Comparison of ENCODE assay signal across 32 cellular contexts in the genomic region with DNA sequence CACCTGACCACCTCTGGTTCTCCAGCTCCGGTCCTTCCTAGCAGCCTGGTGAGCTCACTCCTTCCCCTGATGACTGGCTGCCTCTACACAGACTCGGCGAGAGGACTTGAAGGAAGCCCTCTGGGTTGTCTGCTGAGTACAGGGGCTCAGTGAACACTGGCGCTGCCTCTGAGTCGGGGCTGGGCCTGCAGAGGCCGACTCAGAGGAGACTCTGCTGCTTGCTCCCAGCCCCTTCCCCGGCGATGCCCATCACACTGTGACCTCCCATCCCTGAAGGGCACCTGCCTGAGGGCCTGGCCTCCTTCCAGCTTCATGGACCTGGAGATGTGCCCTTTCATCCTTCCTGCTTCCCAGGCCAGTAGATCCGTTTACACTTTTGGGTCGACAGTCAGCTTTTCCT. TPM values are rescaled to one million over a fixed set of nuclear protein-coding genes. Genes with fewer than 3 reads are reported as not detected.
DNase-seq lines count a peak whose midpoint lies in the region; ATAC-seq, FAIRE-seq and TF ChIP-seq lines count a peak whose summit lies in the region.
"Had no signal": no experiment of that assay in that cellular context is flagged by ENCODE, and none has a peak within 500 bp of the region (broad histone marks: within the 10 kb centered on the region; RNA-seq: fewer than 3 reads in every experiment).

No MANE protein-coding gene starts in this region.

- H3K36me3 Mint-ChIP-seq in activated CD4-positive, alpha-beta memory T cell treated with anti-CD3 and anti-CD28 coated beads, Interleukin-2, amount 10 ng/mL, durations not matched to agents 7 days and 5 days (ENCODE audit: low read depth), result no peaks in the 10 kb centered on the region
- H3K36me3 Mint-ChIP-seq: activated naive CD4-positive, alpha-beta T cell treated with anti-CD3 and anti-CD28 coated beads, Interleukin-2, amount 50 U/mL, for 24 hours; CD4-positive, CD25-positive, alpha-beta regulatory T cell had no signal

- TF ChIP-seq POLR2A in HepG2 (IDR thresholded peaks at IDR 0.05; ENCODE audit: insufficient read depth in 1 of 2, low read depth in 2 of 2, low read length in 2 of 2), result no peak

- POLR2A ChIA-PET in HEK293 (lab: Yijun Ruan, JAX), result interaction anchor here (1.2 kb wide), 1 partner anchor 23 kb away, joined by 3 read pairs; no protein-coding TSS in a partner anchor
- POLR2A ChIA-PET in Panc1 (lab: Charles Lee), result no interaction called here
- POLR2A ChIA-PET in HepG2 (lab: Yijun Ruan, JAX), result no interaction called here
- POLR2A ChIA-PET in activated CD4-positive, alpha-beta memory T cell treated with anti-CD3 and anti-CD28 coated beads, Interleukin-2, amount 10 ng/mL, durations not matched to agents 7 days and 5 days (lab: Charles Lee), result no interaction called here

- H3K27ac Mint-ChIP-seq in activated CD4-positive, alpha-beta memory T cell treated with anti-CD3 and anti-CD28 coated beads, Interleukin-2, amount 10 ng/mL, durations not matched to agents 7 days and 5 days, result no peak overlapping the region
- H3K27ac Mint-ChIP-seq: activated naive CD4-positive, alpha-beta T cell treated with anti-CD3 and anti-CD28 coated beads, Interleukin-2, amount 50 U/mL, for 24 hours; activated T-helper 17 cell treated with anti-CD3 and anti-CD28 coated beads, Interleukin-2, amount 50 U/mL, for 72 hours; CD4-positive, CD25-positive, alpha-beta regulatory T cell; HFFc6 had no signal

- TF ChIP-seq EP300 in HepG2 (IDR thresholded peaks at IDR 0.05; ENCODE audit: low read depth in 2 of 2, low read length in 2 of 2) (no peak), HepG2 (CRISPR knock-in tag; IDR thresholded peaks at IDR 0.05; ENCODE audit: borderline replicate concordance) (no peak)

- H3K27me3 Mint-ChIP-seq in activated CD4-positive, alpha-beta memory T cell treated with anti-CD3 and anti-CD28 coated beads, Interleukin-2, amount 10 ng/mL, durations not matched to agents 7 days and 5 days, result peaks cover 23% of the 10 kb centered on the region

- H3K9ac ChIP-seq in HepG2 (ENCODE audit: insufficient read depth, low read depth, low read length), result no peak overlapping the region

- BruUV-seq in Panc1 (replicated peaks; lab: Mats Ljungman, UMichigan) (no TSS peak), HepG2 (replicated peaks; lab: Mats Ljungman, UMichigan) (no TSS peak)

- intact Hi-C loops in Panc1 (cut with micrococcal nuclease; ENCODE audit: unreplicated experiment), result no loop called here
- intact Hi-C loops in HepG2 (cut with micrococcal nuclease; ENCODE audit: unreplicated experiment), result no loop called here

- H3K4me2 ChIP-seq in HepG2 (ENCODE audit: low read depth, low read length), result no peak overlapping the region
- no peak overlapping the region for H3K4me2 ChIP-seq in osteoblast (ENCODE audit: insufficient read depth, low read length)

- no peaks in the 10 kb centered on the region for H3K9me3 Mint-ChIP-seq in activated CD4-positive, alpha-beta memory T cell treated with anti-CD3 and anti-CD28 coated beads, Interleukin-2, amount 10 ng/mL, durations not matched to agents 7 days and 5 days
- H3K9me3 Mint-ChIP-seq: activated naive CD4-positive, alpha-beta T cell treated with anti-CD3 and anti-CD28 coated beads, Interleukin-2, amount 50 U/mL, for 24 hours; activated T-helper 17 cell treated with anti-CD3 and anti-CD28 coated beads, Interleukin-2, amount 50 U/mL, for 72 hours; CD4-positive, CD25-positive, alpha-beta regulatory T cell; HFFc6 had no signal

- H3K4me3 ChIP-seq in HEK293 (ENCODE audit: low read depth, low read length) (no peak overlapping the region), Panc1 (ENCODE audit: low read depth in 2 of 2, low read length in 2 of 2) (no peak overlapping the region), HepG2 (replicated peaks in 1 of 3; ENCODE audit: insufficient read depth in 1 of 3, low read depth in 2 of 3, low read length in 3 of 3) (no peak overlapping the region), osteoblast (ENCODE audit: insufficient read depth, low read length) (no peak overlapping the region)
- H3K4me3 ChIP-seq: lung, tibial artery had no signal

- H4K20me1 ChIP-seq in HepG2 (ENCODE audit: insufficient read depth, low read length) (no peaks in the 10 kb centered on the region), osteoblast (ENCODE audit: insufficient read depth, low read length) (no peaks in the 10 kb centered on the region)

- FAIRE-seq in HepG2 (lab: Jason Lieb, UNC), result no peak
- FAIRE-seq: GM19239 had no signal

- H3K4me1 ChIP-seq in HEK293 (ENCODE audit: control insufficient read depth, insufficient read depth, low read length), result no peaks in the 10 kb centered on the region
- no peaks in the 10 kb centered on the region; the same call in 1 of the 2 replicates for H3K4me1 ChIP-seq in Panc1 (ENCODE audit: control insufficient read depth, insufficient read depth, low read length)
- H3K4me1 ChIP-seq in HepG2 (ENCODE audit: insufficient read depth, low read length), result peaks cover 42% of the 10 kb centered on the region
- H3K4me1 ChIP-seq in osteoblast (ENCODE audit: insufficient read depth, low read length), result no peaks in the 10 kb centered on the region

- no peaks in the 10 kb centered on the region for H3K4me1 Mint-ChIP-seq in activated CD4-positive, alpha-beta memory T cell treated with anti-CD3 and anti-CD28 coated beads, Interleukin-2, amount 10 ng/mL, durations not matched to agents 7 days and 5 days
- H3K4me1 Mint-ChIP-seq: activated T-helper 17 cell treated with anti-CD3 and anti-CD28 coated beads, Interleukin-2, amount 50 U/mL, for 72 hours had no signal

- no peak for TF ChIP-seq RAD21 in HepG2 (CRISPR knock-in tag; IDR thresholded peaks at IDR 0.05)

- H3K27ac ChIP-seq in HEK293 (ENCODE audit: extremely low read depth, low read depth, low read length) (no peak overlapping the region), Panc1 (ENCODE audit: low read length) (no peak overlapping the region), HepG2 (ENCODE audit: extremely low read length, insufficient read depth, low read length) (no peak overlapping the region), osteoblast (ENCODE audit: low read depth, low read length) (no peak overlapping the region)
- H3K27ac ChIP-seq: epithelial cell of prostate, tibial artery, VCaP had no signal

- in situ Hi-C loops in Panc1 (cut with HindIII; ENCODE audit: low pct_unique_long_range_greater_than_20kb, low sequenced_read_pairs) (no loop called here), HepG2 (cut with HindIII; ENCODE audit: extremely low pct_ligation_motif_present, low pct_unique_long_range_greater_than_20kb) (no loop called here)

- CTCF ChIA-PET in HEK293 (lab: Yijun Ruan, JAX) (interaction anchor here (0.6 to 4.0 kb wide), 5 partner anchors 8 to 942 kb away, joined by 3 to 22 read pairs (median 5); partner anchors contain the start of gene CRB2), Panc1 (lab: Charles Lee) (no interaction called here), HepG2 (lab: Yijun Ruan, JAX; ENCODE audit: low intra/inter-chr PET ratio, low total read pairs) (no interaction called here)
- CTCF ChIA-PET in activated CD4-positive, alpha-beta memory T cell treated with anti-CD3 and anti-CD28 coated beads, Interleukin-2, amount 10 ng/mL, durations not matched to agents 7 days and 5 days (lab: Charles Lee), result interaction anchor here (0.5 kb wide), 1 partner anchor 13 kb away, joined by 3 read pairs; no protein-coding TSS in a partner anchor

- DNase-seq in Panc1 (ENCODE audit: low read depth, low spot score), result no peak
- DNase-seq in HepG2 (ENCODE audit: low spot score), result no peak
- DNase-seq in osteoblast (ENCODE audit: insufficient read length, low spot score, missing footprints), result peak; percentile 89
- DNase-seq in COLO668 (lab: John Stamatoyannopoulos, UW; ENCODE audit: unreplicated experiment), result no peak
- no peak for DNase-seq in ecto neural progenitor cell (ENCODE audit: low spot score)
- DNase-seq in activated CD4-positive, alpha-beta memory T cell treated with anti-CD3 and anti-CD28 coated beads, Interleukin-2, amount 10 ng/mL, durations not matched to agents 7 days and 5 days, result no peak
- DNase-seq: activated CD4-positive, alpha-beta T cell treated with anti-CD3 and anti-CD28 coated beads, Interleukin-2, amount 50 U/mL, for 1 hour; anterior cingulate cortex; CD4-positive, CD25-positive, alpha-beta regulatory T cell; central memory CD4-positive, alpha-beta T cell; head of caudate nucleus; HFFc6; Kasumi-1; NCI-H1048; NCI-H187; NCI-H2171 treated with DMSO at 0.1 percent for 48 hours; NCI-H526; stimulated activated CD4-positive, alpha-beta T cell treated with anti-CD3 and anti-CD28 coated beads, Interleukin-12 subunit alpha, Interleukin-12 subunit beta, amount 100 ng/mL, for 4 hours; stimulated activated CD4-positive, alpha-beta T cell treated with anti-CD3 and anti-CD28 coated beads, Interleukin-4, amount 100 ng/mL, for 4 hours; stimulated activated naive CD4-positive, alpha-beta T cell treated with Interleukin-2 at 50 U/mL for 16 hours; tibial artery had no signal

- TF ChIP-seq CTCF in HEK293 (tag by site-specific recombination; IDR thresholded peaks at IDR 0.05) (no peak), Panc1 (IDR thresholded peaks at IDR 0.05) (no peak), HepG2 (CRISPR knock-in tag; IDR thresholded peaks at IDR 0.05) (no peak), osteoblast (IDR thresholded peaks at IDR 0.05; ENCODE audit: extremely low read depth, low read depth, low read length) (no peak)

- no peaks in the 10 kb centered on the region for H3K79me2 ChIP-seq in HepG2 (ENCODE audit: insufficient read depth, low read length)
- H3K79me2 ChIP-seq in osteoblast (ENCODE audit: insufficient read depth, low read length), result no peaks in the 10 kb centered on the region

- H3K9me3 ChIP-seq in HEK293 (ENCODE audit: control insufficient read depth, insufficient read depth, low read depth, low read length), result no peaks in the 10 kb centered on the region
- H3K9me3 ChIP-seq in Panc1 (ENCODE audit: control insufficient read depth, insufficient read depth, low read depth, low read length), result no peaks in the 10 kb centered on the region
- H3K9me3 ChIP-seq in HepG2 (ENCODE audit: low read length), result no peaks in the 10 kb centered on the region
- H3K9me3 ChIP-seq in osteoblast (ENCODE audit: low read depth, low read length), result no peaks in the 10 kb centered on the region
- H3K9me3 ChIP-seq: tibial artery had no signal

- H3K36me3 ChIP-seq in HEK293 (ENCODE audit: control insufficient read depth in 2 of 2, insufficient read depth in 1 of 2, low read length in 2 of 2) (no peaks in the 10 kb centered on the region), Panc1 (ENCODE audit: control insufficient read depth, insufficient read depth, low read length) (no peaks in the 10 kb centered on the region), HepG2 (replicated peaks in 1 of 2; ENCODE audit: control insufficient read depth in 1 of 2, insufficient read depth in 2 of 2, low read length in 2 of 2) (no peaks in the 10 kb centered on the region; a peak in 2 of 5 replicates), osteoblast (ENCODE audit: insufficient read depth, low read length) (no peaks in the 10 kb centered on the region)

- H2AFZ ChIP-seq in HepG2 (ENCODE audit: low read length), result no peak overlapping the region
- H2AFZ ChIP-seq in osteoblast (ENCODE audit: low read length), result no peak overlapping the region

- no peak overlapping the region for H3K4me3 Mint-ChIP-seq in activated CD4-positive, alpha-beta memory T cell treated with anti-CD3 and anti-CD28 coated beads, Interleukin-2, amount 10 ng/mL, durations not matched to agents 7 days and 5 days
- H3K4me3 Mint-ChIP-seq: activated naive CD4-positive, alpha-beta T cell treated with anti-CD3 and anti-CD28 coated beads, Interleukin-2, amount 50 U/mL, for 24 hours; activated T-helper 17 cell treated with anti-CD3 and anti-CD28 coated beads, Interleukin-2, amount 50 U/mL, for 72 hours; CD4-positive, CD25-positive, alpha-beta regulatory T cell; HFFc6 had no signal

- no peaks in the 10 kb centered on the region for H3K27me3 ChIP-seq in Panc1 (ENCODE audit: control insufficient read depth, insufficient read depth, low read length)
- H3K27me3 ChIP-seq in HepG2 (ENCODE audit: control insufficient read depth in 1 of 2, insufficient read depth in 2 of 2, low read length in 2 of 2), result no peaks in the 10 kb centered on the region
- peaks cover 32% of the 10 kb centered on the region for H3K27me3 ChIP-seq in osteoblast (ENCODE audit: insufficient read depth, low read length)

- ATAC-seq in Panc1 (peak; percentile 34), HepG2 (no peak), HG03521 (IDR thresholded peaks at IDR 0.05; ENCODE audit: unreplicated experiment) (no peak)
- ATAC-seq: activated T-helper 17 cell treated with anti-CD3 and anti-CD28 coated beads, Interleukin-2, amount 50 U/mL, for 72 hours had no signal

- 67% methylated on average over 3 of the region's 10 CpGs for WGBS in HepG2 (ENCODE audit: low lambda C conversion rate)

RNA-seq across cellular contexts. Expression of gene CRB2, which starts 22.0 kb away (rescaled TPM):
- total RNA-seq in Panc1 (2021; ENCODE audit: unreplicated experiment), result 0.05 TPM
- not detected for polyA plus RNA-seq in Panc1 (2012; ENCODE audit: insufficient read length)
- total RNA-seq in HepG2 (2016; rRNA removed; fragmentation: Illumina TruSeq; extraction: Trizol), result 0.14 and 0.29 TPM in 2 replicates
- total RNA-seq in HepG2 (2016; cell fraction: cytosol; rRNA removed; fragmentation: Illumina TruSeq; extraction: Trizol; ENCODE audit: low read depth), result not detected in 2 replicates
- 0.09 and 0.28 TPM in 2 replicates for total RNA-seq in HepG2 (2016; cell fraction: insoluble cytoplasmic fraction; rRNA removed; fragmentation: Illumina TruSeq; extraction: Trizol)
- total RNA-seq in HepG2 (2016; cell fraction: membrane; rRNA removed; fragmentation: Illumina TruSeq; extraction: Trizol), result 0.03 and 0.12 TPM in 2 replicates
- total RNA-seq in HepG2 (2016; cell fraction: nucleus; rRNA removed; fragmentation: Illumina TruSeq; extraction: Trizol), result 0.28 and 0.37 TPM in 2 replicates
- polyA plus RNA-seq in HepG2 (2011; rRNA removed), result 0.01 and 0.07 TPM in 2 replicates
- polyA plus RNA-seq in HepG2 (2011; cell fraction: cytosol; rRNA removed), result 0.01 TPM in 1 of 2 replicates, not detected in the other
- 0.11 and 0.16 TPM in 2 replicates for polyA plus RNA-seq in HepG2 (2011; cell fraction: nucleus; rRNA removed)
- polyA plus RNA-seq in HepG2 (2012), result 0.05 and 0.12 TPM in 2 replicates
- polyA plus RNA-seq in HepG2 (2016; cell fraction: cytosol; fragmentation: Illumina TruSeq; extraction: Trizol; ENCODE audit: low read depth), result 0.03 TPM in 1 of 2 replicates, not detected in the other
- polyA plus RNA-seq in HepG2 (2016; cell fraction: insoluble cytoplasmic fraction; fragmentation: Illumina TruSeq; extraction: Trizol; ENCODE audit: low read depth), result 0.05 and 0.12 TPM in 2 replicates
- polyA plus RNA-seq in HepG2 (2016; cell fraction: membrane; fragmentation: Illumina TruSeq; extraction: Trizol; ENCODE audit: low read depth), result 0.05 and 0.07 TPM in 2 replicates
- 0.37 and 0.41 TPM in 2 replicates for polyA plus RNA-seq in HepG2 (2016; cell fraction: nucleus; fragmentation: Illumina TruSeq; extraction: Trizol; ENCODE audit: insufficient read depth, low read depth)
- polyA minus RNA-seq in HepG2 (2011; rRNA and poly(A)+ RNA removed; ENCODE audit: low replicate concordance), result 0.05 and 0.50 TPM in 2 replicates
- not detected in 2 replicates for polyA minus RNA-seq in HepG2 (2011; cell fraction: cytosol; rRNA and poly(A)+ RNA removed)
- polyA minus RNA-seq in HepG2 (2011; cell fraction: nucleus; rRNA and poly(A)+ RNA removed), result 0.12 and 0.13 TPM in 2 replicates
- not detected in 2 replicates for total RNA-seq in osteoblast
- under 1 TPM in 1 of 2 experiments, not detected in 1; 0.03 TPM for total RNA-seq in activated CD4-positive, alpha-beta memory T cell treated with anti-CD3 and anti-CD28 coated beads, Interleukin-2, amount 10 ng/mL, durations not matched to agents 7 days and 5 days
- total RNA-seq: CD4-positive, CD25-positive, alpha-beta regulatory T cell; HFFc6; osteocyte; RPMI7951; T-helper 2 cell treated with Interferon-gamma antibody and Interleukin-4, amounts not matched to agents 100 ng/mL and 5 ng/mL, for 36 hours had no signal

Comparison
In these comparisons a context has a peak if more than half of its experiments do, and no peak if none do; other contexts are left out.
1. CTCF ChIA-PET loops: an anchor here in HEK293 (0.6 to 4.0 kb wide) and activated CD4-positive, alpha-beta memory T cell treated with anti-CD3 and anti-CD28 coated beads, Interleukin-2, amount 10 ng/mL, durations not matched to agents 7 days and 5 days (0.5 kb wide); none called in Panc1 and HepG2.
2. Of the 63 proteins assayed by ChIP-seq in both HepG2 and HEK293: peak only in HepG2: none; only in HEK293: ZNF10; in both: none; in neither: 62.